Comparison of ENCODE assay signal across 2 cellular contexts in the genomic region with DNA sequence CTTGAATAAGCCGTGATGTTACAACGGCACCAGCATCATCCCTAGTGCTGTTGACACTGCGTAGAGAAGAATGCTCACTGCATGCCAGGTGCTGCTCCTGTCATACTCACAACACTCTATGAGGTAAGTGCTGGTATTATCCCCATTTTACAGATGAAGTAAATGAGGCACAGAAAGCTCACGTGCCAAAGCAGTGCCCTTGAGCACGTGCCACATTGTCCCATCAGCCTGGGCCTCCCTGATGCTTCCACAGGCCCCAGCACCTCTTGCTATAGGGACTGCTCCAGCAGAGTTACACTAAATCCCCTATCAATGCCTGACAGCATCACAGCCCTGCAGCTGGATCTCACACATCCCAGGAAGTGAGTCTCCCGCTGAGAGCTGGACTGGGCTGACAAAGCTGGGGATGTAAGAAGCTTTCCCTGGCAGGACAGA.
A peak's percentile ranks its signal among the peaks of the same experiment; 100 is the strongest.
TF ChIP-seq lines count a peak whose summit lies in the region.

No MANE protein-coding gene starts in this region.

TF ChIP-seq in IMR-90, 13 proteins besides CTCF, POLR2A, EP300 and RAD21:
- TF ChIP-seq MAFK (IDR thresholded peaks at IDR 0.05; ENCODE audit: low read depth, low read length): no peak
- TF ChIP-seq MAZ (IDR thresholded peaks at IDR 0.05; ENCODE audit: borderline replicate concordance, low read depth, low read length): no peak
- TF ChIP-seq RCOR1 (IDR thresholded peaks at IDR 0.05; ENCODE audit: insufficient replicate concordance, low read length): no peak
- no peak for TF ChIP-seq SMC3 (IDR thresholded peaks at IDR 0.05; ENCODE audit: low read depth, low read length)
- TF ChIP-seq BHLHE40 (IDR thresholded peaks at IDR 0.05; ENCODE audit: low read depth, low read length): no peak

TF ChIP-seq in H1, 55 proteins besides CTCF, POLR2A, EP300 and RAD21:
- no peak for TF ChIP-seq RNF2 (IDR thresholded peaks at IDR 0.05; ENCODE audit: borderline replicate concordance, low read depth, low read length, missing control alignments, poor library complexity, severe bottlenecking)
- no peak for TF ChIP-seq SRF (IDR thresholded peaks at IDR 0.05; ENCODE audit: low read depth, low read length)
- TF ChIP-seq KDM1A (IDR thresholded peaks at IDR 0.05; ENCODE audit: borderline replicate concordance, low read length): peak; percentile 90
- peak in 1 of 2 experiments; percentile 39; a peak in 1 of 4 replicates for TF ChIP-seq HDAC2 (IDR thresholded peaks at IDR 0.05; ENCODE audit: borderline replicate concordance in 1 of 2, low read depth in 2 of 2, low read length in 2 of 2)
- TF ChIP-seq RFX5 (IDR thresholded peaks at IDR 0.05; ENCODE audit: borderline replicate concordance, low read depth, low read length): no peak
- TF ChIP-seq YY1 (IDR thresholded peaks at IDR 0.05; ENCODE audit: low read depth, low read length): 0 out of 2 replicates have a peak, but pooled peaks have one; percentile 9
- TF ChIP-seq SIN3A (conservative IDR thresholded peaks at IDR 0.05 in 1 of 2, IDR thresholded peaks at IDR 0.05 in 1 of 2; ENCODE audit: low read depth in 1 of 2, low read length in 2 of 2): 0 out of 4 replicates have a peak, but pooled peaks have one; percentile 21 to 49
- no peak for TF ChIP-seq CBX5 (IDR thresholded peaks at IDR 0.05; ENCODE audit: low read depth, low read length)
TF ChIP-seq in H1: peak in this region for 4.
